Comparison of ENCODE assay signal across 20 cellular contexts in genomic region chr2:36859366-36859792, GRCh38.
DNase-seq lines count a peak whose midpoint lies in the region; ATAC-seq, FAIRE-seq and TF ChIP-seq lines count a peak whose summit lies in the region.
"Had no signal": no experiment of that assay in that cellular context is flagged by ENCODE, and none has a peak within 500 bp of the region (broad histone marks: within the 10 kb centered on the region; RNA-seq: fewer than 3 reads in every experiment).

No MANE protein-coding gene starts in this region.

- intact Hi-C loops in endothelial cell of umbilical vein (cut with micrococcal nuclease): no loop called here

- dilution Hi-C loops in endothelial cell of umbilical vein (cut with MboI; ENCODE audit: extremely low pct_ligation_motif_present, low sequenced_read_pairs): no loop called here

- no peak overlapping the region for H3K4me2 ChIP-seq in endothelial cell of umbilical vein (ENCODE audit: insufficient read depth, low read length)
- H3K4me2 ChIP-seq: SK-N-SH had no signal

- H4K20me1 ChIP-seq in endothelial cell of umbilical vein (replicated peaks; ENCODE audit: control insufficient read depth, extremely low read depth, insufficient read depth, low read length): peaks cover 2% of the 10 kb centered on the region

- FAIRE-seq in endothelial cell of umbilical vein (lab: Jason Lieb, UNC): peak; percentile 52
- FAIRE-seq: G401.6, urothelium cell line had no signal

- H3K9me1 ChIP-seq in endothelial cell of umbilical vein (replicated peaks; ENCODE audit: control insufficient read depth, extremely low read depth, insufficient read depth, low read length): no peaks in the 10 kb centered on the region

- DNase-seq in activated T-cell treated with anti-CD3 and anti-CD28 coated beads, Interleukin-2, amount 50 U/mL, for 72 hours: no peak
- DNase-seq in activated T-cell treated with anti-CD3 and anti-CD28 coated beads, Interleukin-2, amount 50 U/mL, for 48 hours: no peak
- no peak for DNase-seq in endothelial cell of umbilical vein (ENCODE audit: low read depth, low spot score)
- no peak for DNase-seq in occipital lobe (lab: John Stamatoyannopoulos, UW)
- no peak for DNase-seq in tibial nerve (ENCODE audit: low spot score in 2 of 2)
- DNase-seq: erythroblast; H7; head of caudate nucleus; NCI-H1436; NCI-H524; PC-3; SK-N-SH; stimulated activated CD4-positive, alpha-beta T cell treated with anti-CD3 and anti-CD28 coated beads, Interleukin-4, amount 100 ng/mL, for 1 hour had no signal

- H3K27me3 ChIP-seq in endothelial cell of umbilical vein (ENCODE audit: control insufficient read depth in 2 of 2, insufficient read depth in 2 of 2, low read length in 2 of 2) (no peaks in the 10 kb centered on the region), tibial nerve (no peaks in the 10 kb centered on the region)
- H3K27me3 ChIP-seq: right atrium auricular region had no signal

- H3K4me3 ChIP-seq in endothelial cell of umbilical vein (replicated peaks in 1 of 3; ENCODE audit: insufficient read depth in 1 of 3, low read depth in 1 of 3, low read length in 3 of 3) (no peak overlapping the region), tibial nerve (no peak overlapping the region)
- H3K4me3 ChIP-seq: right atrium auricular region had no signal

- peak; percentile 58 to 79 for ATAC-seq in activated T-cell treated with anti-CD3 and anti-CD28 coated beads, Interleukin-2, amount 50 U/mL, for 72 hours (replicated peaks in 1 of 2)
- ATAC-seq in HG03045 (IDR thresholded peaks at IDR 0.05; ENCODE audit: unreplicated experiment) (peak; percentile 33), GM21515 (IDR thresholded peaks at IDR 0.05; ENCODE audit: unreplicated experiment) (no peak)
- ATAC-seq: PC-3 had no signal

- CTCF ChIA-PET in endothelial cell of umbilical vein (lab: Charles Lee): no interaction called here

- peak overlapping the region in 1 of 2 donors; percentile 33 for H3K4me3 Mint-ChIP-seq in activated T-cell treated with anti-CD3 and anti-CD28 coated beads, Interleukin-2, amount 50 U/mL, for 72 hours
- H3K4me3 Mint-ChIP-seq in stimulated activated naive CD8-positive, alpha-beta T cell treated with anti-CD3 and anti-CD28 coated beads, Interleukin-15, Interleukin-2, amounts not matched to agents 100 ng/mL and 50 ng/mL, for 24 hours: no peak overlapping the region

- no TSS peak for BruUV-seq in endothelial cell of umbilical vein (replicated peaks; lab: Mats Ljungman, UMichigan)

- H3K9me3 Mint-ChIP-seq in activated T-cell treated with anti-CD3 and anti-CD28 coated beads, Interleukin-2, amount 50 U/mL, for 72 hours: no peaks in the 10 kb centered on the region
- no peaks in the 10 kb centered on the region for H3K9me3 Mint-ChIP-seq in stimulated activated naive CD8-positive, alpha-beta T cell treated with anti-CD3 and anti-CD28 coated beads, Interleukin-15, Interleukin-2, amounts not matched to agents 100 ng/mL and 50 ng/mL, for 24 hours

- H2AFZ ChIP-seq in endothelial cell of umbilical vein (ENCODE audit: low read depth, low read length): no peak overlapping the region

- POLR2A ChIA-PET in endothelial cell of umbilical vein (lab: Charles Lee): no interaction called here

- no peak for TF ChIP-seq CTCF in endothelial cell of umbilical vein (IDR thresholded peaks at IDR 0.05; ENCODE audit: extremely low read depth in 1 of 2, insufficient read depth in 1 of 2, low read depth in 1 of 2, low read length in 2 of 2)
- TF ChIP-seq CTCF in tibial nerve (IDR thresholded peaks at IDR 0.05): no peak

- no peaks in the 10 kb centered on the region for H3K27me3 Mint-ChIP-seq in activated T-cell treated with anti-CD3 and anti-CD28 coated beads, Interleukin-2, amount 50 U/mL, for 72 hours (ENCODE audit: low read depth)
- H3K27me3 Mint-ChIP-seq in stimulated activated naive CD8-positive, alpha-beta T cell treated with anti-CD3 and anti-CD28 coated beads, Interleukin-15, Interleukin-2, amounts not matched to agents 100 ng/mL and 50 ng/mL, for 24 hours: no peaks in the 10 kb centered on the region

- H3K4me1 ChIP-seq in endothelial cell of umbilical vein (ENCODE audit: control insufficient read depth, extremely low read depth, insufficient read depth, low read length) (no peaks in the 10 kb centered on the region), tibial nerve (no peaks in the 10 kb centered on the region)
- H3K4me1 ChIP-seq: right atrium auricular region had no signal

- peak overlapping the region; percentile 58 for H3K27ac Mint-ChIP-seq in activated T-cell treated with anti-CD3 and anti-CD28 coated beads, Interleukin-2, amount 50 U/mL, for 72 hours
- H3K27ac Mint-ChIP-seq in stimulated activated naive CD8-positive, alpha-beta T cell treated with anti-CD3 and anti-CD28 coated beads, Interleukin-15, Interleukin-2, amounts not matched to agents 100 ng/mL and 50 ng/mL, for 24 hours: peak overlapping the region; percentile 69

- no peak overlapping the region for H3K9ac ChIP-seq in endothelial cell of umbilical vein (replicated peaks; ENCODE audit: extremely low read depth, insufficient read depth, low read length)
- H3K9ac ChIP-seq: SK-N-SH had no signal

- H3K36me3 ChIP-seq in endothelial cell of umbilical vein (ENCODE audit: control insufficient read depth in 2 of 2, extremely low read depth in 1 of 2, insufficient read depth in 2 of 2, low read length in 2 of 2) (peaks cover 0 to 5% of the 10 kb centered on the region in 2 experiments), tibial nerve (peaks cover 0 to 45% (median 3%) of the 10 kb centered on the region in 3 donors)

- H3K27ac ChIP-seq in endothelial cell of umbilical vein (ENCODE audit: insufficient read depth, low read depth, low read length): no peak overlapping the region
- no peak overlapping the region for H3K27ac ChIP-seq in tibial nerve
- H3K27ac ChIP-seq: HL-60, right atrium auricular region had no signal

- no peaks in the 10 kb centered on the region for H3K79me2 ChIP-seq in endothelial cell of umbilical vein (ENCODE audit: control insufficient read depth, insufficient read depth, low read length)

- peaks cover 6 to 17% of the 10 kb centered on the region in 2 donors for H3K36me3 Mint-ChIP-seq in activated T-cell treated with anti-CD3 and anti-CD28 coated beads, Interleukin-2, amount 50 U/mL, for 72 hours (ENCODE audit: insufficient read depth in 2 of 2)
- H3K36me3 Mint-ChIP-seq in stimulated activated naive CD8-positive, alpha-beta T cell treated with anti-CD3 and anti-CD28 coated beads, Interleukin-15, Interleukin-2, amounts not matched to agents 100 ng/mL and 50 ng/mL, for 24 hours (ENCODE audit: low read depth): peaks cover 60% of the 10 kb centered on the region

- no peak for TF ChIP-seq POLR2A in endothelial cell of umbilical vein (IDR thresholded peaks at IDR 0.05; ENCODE audit: low read depth, low read length)
- no peak for TF ChIP-seq POLR2A in tibial nerve (IDR thresholded peaks at IDR 0.05)

- peaks cover 20% of the 10 kb centered on the region for H3K4me1 Mint-ChIP-seq in activated T-cell treated with anti-CD3 and anti-CD28 coated beads, Interleukin-2, amount 50 U/mL, for 72 hours (ENCODE audit: low read depth)
- H3K4me1 Mint-ChIP-seq in stimulated activated naive CD8-positive, alpha-beta T cell treated with anti-CD3 and anti-CD28 coated beads, Interleukin-15, Interleukin-2, amounts not matched to agents 100 ng/mL and 50 ng/mL, for 24 hours (ENCODE audit: low read depth): peaks cover 13% of the 10 kb centered on the region

- no peaks in the 10 kb centered on the region for H3K9me3 ChIP-seq in endothelial cell of umbilical vein (replicated peaks; ENCODE audit: control insufficient read depth, insufficient read depth, low read length)
- H3K9me3 ChIP-seq in tibial nerve: no peaks in the 10 kb centered on the region
- H3K9me3 ChIP-seq: right atrium auricular region, SK-N-SH had no signal

- WGBS in tibial nerve, 2 donors: 89 to 90% methylated on average over 1 of the region's 1 CpG

- TF ChIP-seq EP300 in tibial nerve (IDR thresholded peaks at IDR 0.05): no peak

TF ChIP-seq in endothelial cell of umbilical vein, 7 proteins besides CTCF, POLR2A, EP300 and RAD21:
- TF ChIP-seq EZH2 (IDR thresholded peaks at IDR 0.05; ENCODE audit: borderline replicate concordance, low read depth, low read length, severe bottlenecking): no peak
- TF ChIP-seq POLR2AphosphoS5 (IDR thresholded peaks at IDR 0.05; ENCODE audit: insufficient read depth, low read depth, low read length): no peak
- TF ChIP-seq GATA2 (IDR thresholded peaks at IDR 0.05; ENCODE audit: insufficient read depth, insufficient read length, low read depth, low read length): no peak
- no peak for TF ChIP-seq JUN (IDR thresholded peaks at IDR 0.05; ENCODE audit: borderline replicate concordance, insufficient read depth, insufficient read length, low read depth)
- no peak for TF ChIP-seq MYC (IDR thresholded peaks at IDR 0.05; ENCODE audit: low read depth, low read length)
- TF ChIP-seq FOS (IDR thresholded peaks at IDR 0.05; ENCODE audit: borderline replicate concordance, insufficient read depth, low read length): no peak
- TF ChIP-seq, protein P1, sequence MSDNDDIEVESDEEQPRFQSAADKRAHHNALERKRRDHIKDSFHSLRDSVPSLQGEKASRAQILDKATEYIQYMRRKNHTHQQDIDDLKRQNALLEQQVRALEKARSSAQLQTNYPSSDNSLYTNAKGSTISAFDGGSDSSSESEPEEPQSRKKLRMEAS (IDR thresholded peaks at IDR 0.05; ENCODE audit: insufficient read depth, insufficient read length): no peak
